3 cellular contexts compared by ENCODE assay signal in genomic region chr17:62599964-62600657, GRCh38.
TF ChIP-seq lines count a peak whose summit lies in the region.

No MANE protein-coding gene starts in this region.

TF ChIP-seq in liver, 16 proteins besides CTCF, POLR2A, EP300 and RAD21:
- TF ChIP-seq YY1 (IDR thresholded peaks at IDR 0.05): no peak
- TF ChIP-seq HNF4A (conservative IDR thresholded peaks at IDR 0.05): no peak
- no peak for TF ChIP-seq SP1 (IDR thresholded peaks at IDR 0.05)
- no peak for TF ChIP-seq RXRA (IDR thresholded peaks at IDR 0.05)
- TF ChIP-seq JUND (IDR thresholded peaks at IDR 0.05): no peak
- TF ChIP-seq MAX (IDR thresholded peaks at IDR 0.05): no peak
- no peak for TF ChIP-seq ZBTB33 (IDR thresholded peaks at IDR 0.05)
- TF ChIP-seq FOXA1 (IDR thresholded peaks at IDR 0.05): no peak
- TF ChIP-seq FOXA2 (IDR thresholded peaks at IDR 0.05): no peak
- TF ChIP-seq NR2F2 (IDR thresholded peaks at IDR 0.05): no peak
- no peak for TF ChIP-seq TAF1 (conservative IDR thresholded peaks at IDR 0.05)

TF ChIP-seq in HepG2, 621 proteins besides CTCF, POLR2A, EP300 and RAD21:
- no peak for TF ChIP-seq SMYD3 (CRISPR knock-in tag; IDR thresholded peaks at IDR 0.05)
- no peak for TF ChIP-seq RFX3 (CRISPR knock-in tag; IDR thresholded peaks at IDR 0.05)
- no peak for TF ChIP-seq TBL1XR1 (IDR thresholded peaks at IDR 0.05; ENCODE audit: borderline replicate concordance, low read length, partially characterized antibody)
- TF ChIP-seq HMG20B (CRISPR knock-in tag; conservative IDR thresholded peaks at IDR 0.05): no peak
- TF ChIP-seq SKIL (CRISPR knock-in tag; IDR thresholded peaks at IDR 0.05; ENCODE audit: borderline replicate concordance): no peak
- no peak for TF ChIP-seq SSRP1 (CRISPR knock-in tag; IDR thresholded peaks at IDR 0.05)
- no peak for TF ChIP-seq CHCHD3 (CRISPR knock-in tag; IDR thresholded peaks at IDR 0.05)
- no peak for TF ChIP-seq THRA (CRISPR knock-in tag; IDR thresholded peaks at IDR 0.05; ENCODE audit: borderline replicate concordance)

TF ChIP-seq in SK-N-SH, 30 proteins besides CTCF, POLR2A, EP300 and RAD21:
- TF ChIP-seq FOSL2 (IDR thresholded peaks at IDR 0.05; ENCODE audit: borderline replicate concordance, low read depth): no peak
- TF ChIP-seq USF2 (IDR thresholded peaks at IDR 0.05; ENCODE audit: borderline replicate concordance, low read depth, low read length): no peak
- TF ChIP-seq ELF1 (IDR thresholded peaks at IDR 0.05): no peak
- TF ChIP-seq GATA2 (CRISPR knock-in tag; IDR thresholded peaks at IDR 0.05): no peak
- TF ChIP-seq SMC3 (IDR thresholded peaks at IDR 0.05; ENCODE audit: low read depth, low read length): no peak
- TF ChIP-seq TAF1 (IDR thresholded peaks at IDR 0.05; ENCODE audit: borderline replicate concordance, low read depth, low read length): no peak
- TF ChIP-seq USF1 (IDR thresholded peaks at IDR 0.05; ENCODE audit: borderline replicate concordance, low read depth): no peak
- TF ChIP-seq NRF1 (IDR thresholded peaks at IDR 0.05; ENCODE audit: low read depth, low read length): no peak
- no peak for TF ChIP-seq RCOR1 (IDR thresholded peaks at IDR 0.05; ENCODE audit: low read length)
- no peak for TF ChIP-seq MAX (IDR thresholded peaks at IDR 0.05; ENCODE audit: low read depth)
- TF ChIP-seq PBX3 (IDR thresholded peaks at IDR 0.05): no peak
- TF ChIP-seq REST (IDR thresholded peaks at IDR 0.05; ENCODE audit: low read depth, low read length): no peak
- no peak for TF ChIP-seq NFIC (IDR thresholded peaks at IDR 0.05; ENCODE audit: borderline replicate concordance)
- TF ChIP-seq GABPA (IDR thresholded peaks at IDR 0.05; ENCODE audit: low read depth): no peak
- TF ChIP-seq RXRA (IDR thresholded peaks at IDR 0.05; ENCODE audit: borderline replicate concordance, low read depth): no peak
- TF ChIP-seq CHD2 (IDR thresholded peaks at IDR 0.05; ENCODE audit: low read length, partially characterized antibody): no peak
- TF ChIP-seq IRF3 (IDR thresholded peaks at IDR 0.05; ENCODE audit: low read depth, low read length): no peak
